In the genomic region with DNA sequence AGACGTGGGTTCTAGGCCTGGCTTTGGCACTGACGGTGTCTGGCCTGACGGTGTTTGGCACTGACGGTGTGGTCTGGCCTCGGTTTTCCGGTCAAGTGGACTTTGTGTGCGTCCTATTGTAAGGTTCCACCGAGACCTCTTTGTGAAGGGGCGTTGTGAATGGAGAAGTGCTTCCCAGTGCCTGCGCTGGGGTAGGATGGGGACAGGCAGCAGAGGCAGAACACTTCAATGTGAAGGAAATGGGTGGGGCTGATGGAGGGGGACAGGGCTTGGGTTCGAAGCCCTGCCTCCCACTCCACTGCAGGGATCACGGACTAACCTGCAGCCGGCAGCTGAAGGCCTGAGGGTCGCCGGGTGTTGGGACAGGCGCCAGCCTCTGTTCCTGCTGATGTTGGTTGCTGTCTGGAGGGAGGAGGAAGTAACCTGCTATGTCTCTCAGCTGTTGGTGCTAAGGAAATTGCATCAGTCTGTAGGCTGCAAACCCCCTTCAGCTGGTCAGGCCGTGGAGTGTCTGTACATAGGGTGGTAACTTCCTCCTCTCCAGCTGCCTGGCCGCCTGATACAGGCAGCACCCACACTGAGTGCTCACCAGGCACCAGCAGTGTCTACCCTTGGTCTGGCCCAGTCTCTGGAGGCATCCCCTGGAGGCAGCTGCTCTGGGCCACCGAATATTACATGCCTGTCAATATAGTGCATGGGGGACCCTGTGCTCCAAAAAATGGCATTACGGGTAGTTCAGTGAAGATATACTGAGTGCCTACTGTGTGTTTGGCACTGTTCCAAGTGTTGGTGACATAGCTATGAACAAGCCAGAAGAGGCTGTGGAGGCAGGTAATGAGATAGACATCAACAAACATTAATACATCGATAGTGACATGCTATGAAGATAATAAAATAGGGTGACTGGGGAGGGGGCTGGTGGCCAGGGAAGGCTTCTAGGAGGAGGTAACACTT, we compare ENCODE assay signal across 8 cellular contexts. TPM values are rescaled to one million over a fixed set of nuclear protein-coding genes. Genes with fewer than 3 reads are reported as not detected.
DNase-seq lines count a peak whose midpoint lies in the region; ATAC-seq and TF ChIP-seq lines count a peak whose summit lies in the region.

No MANE protein-coding gene starts in this region.

- peak overlapping the region; percentile 69 for H3K4me3 Mint-ChIP-seq in activated CD4-positive, alpha-beta T cell treated with anti-CD3 and anti-CD28 coated beads for 36 hours
- peak overlapping the region; percentile 13 for H3K4me3 Mint-ChIP-seq in central memory CD8-positive, alpha-beta T cell

- peak overlapping the region; percentile 87 for H3K27ac ChIP-seq in upper lobe of right lung

- no peaks in the 10 kb centered on the region for H3K9me3 Mint-ChIP-seq in activated CD4-positive, alpha-beta T cell treated with anti-CD3 and anti-CD28 coated beads for 36 hours (ENCODE audit: low read depth)
- no peaks in the 10 kb centered on the region for H3K9me3 Mint-ChIP-seq in central memory CD8-positive, alpha-beta T cell

- POLR2A ChIA-PET in activated CD4-positive, alpha-beta T cell treated with anti-CD3 and anti-CD28 coated beads for 36 hours (lab: Charles Lee) = no interaction called here

- TF ChIP-seq CTCF in upper lobe of right lung (IDR thresholded peaks at IDR 0.05) = no peak

- CTCF ChIA-PET in activated CD4-positive, alpha-beta T cell treated with anti-CD3 and anti-CD28 coated beads for 36 hours (lab: Charles Lee) = no interaction called here

- peaks cover 8% of the 10 kb centered on the region for H3K4me1 Mint-ChIP-seq in activated CD4-positive, alpha-beta T cell treated with anti-CD3 and anti-CD28 coated beads for 36 hours
- H3K4me1 Mint-ChIP-seq in central memory CD8-positive, alpha-beta T cell = no peaks in the 10 kb centered on the region

- peaks cover 12% of the 10 kb centered on the region for H3K4me1 ChIP-seq in upper lobe of right lung

- peak overlapping the region; percentile 67 for H3K4me3 ChIP-seq in upper lobe of right lung

- H3K27ac Mint-ChIP-seq in activated CD4-positive, alpha-beta T cell treated with anti-CD3 and anti-CD28 coated beads for 36 hours = peak overlapping the region; percentile 59
- H3K27ac Mint-ChIP-seq in central memory CD8-positive, alpha-beta T cell (ENCODE audit: low read depth) = no peak overlapping the region

- intact Hi-C loops in activated CD4-positive, alpha-beta T cell treated with anti-CD3 and anti-CD28 coated beads for 36 hours (cut with DNase I, micrococcal nuclease) = loop anchor here in 1 of 2 experiments (2.0 to 5.0 kb wide), 2 partner anchors 98 to 99 kb away; a partner anchor contains a TSS
- intact Hi-C loops in upper lobe of right lung (cut with DNase I) = no loop called here

- H3K27me3 Mint-ChIP-seq in activated CD4-positive, alpha-beta T cell treated with anti-CD3 and anti-CD28 coated beads for 36 hours = peaks cover 48% of the 10 kb centered on the region
- H3K27me3 Mint-ChIP-seq in central memory CD8-positive, alpha-beta T cell = peaks cover 73% of the 10 kb centered on the region

- H3K36me3 Mint-ChIP-seq in activated CD4-positive, alpha-beta T cell treated with anti-CD3 and anti-CD28 coated beads for 36 hours (ENCODE audit: low read depth) = no peaks in the 10 kb centered on the region
- peaks cover 6% of the 10 kb centered on the region for H3K36me3 Mint-ChIP-seq in central memory CD8-positive, alpha-beta T cell (ENCODE audit: insufficient read depth)

- no peaks in the 10 kb centered on the region for H3K9me3 ChIP-seq in upper lobe of right lung

- peak; percentile 64 for ATAC-seq in activated CD4-positive, alpha-beta T cell treated with anti-CD3 and anti-CD28 coated beads for 36 hours
- ATAC-seq in HG02642 (IDR thresholded peaks at IDR 0.05; ENCODE audit: poor library complexity, unreplicated experiment) (peak; percentile 58), upper lobe of right lung (peak; percentile 87)
- peak; percentile 52 for ATAC-seq in central memory CD8-positive, alpha-beta T cell (replicated peaks; ENCODE audit: extremely low read depth, poor library complexity, severe bottlenecking)

- H3K36me3 ChIP-seq in upper lobe of right lung = no peaks in the 10 kb centered on the region

- DNase-seq in activated CD4-positive, alpha-beta T cell treated with anti-CD3 and anti-CD28 coated beads for 36 hours = peak; percentile 39
- DNase-seq in activated CD4-positive, alpha-beta T cell treated with anti-CD3 and anti-CD28 coated beads, Interleukin-2, amount 50 U/mL, for 1 hour = no peak
- peak; percentile 97 for DNase-seq in NOMO-1 treated with DMSO at 0.1 percent for 48 hours (lab: John Stamatoyannopoulos, UW; ENCODE audit: unreplicated experiment)
- DNase-seq in central memory CD8-positive, alpha-beta T cell (ENCODE audit: low spot score in 2 of 2) = no peak
- DNase-seq in medulla oblongata (ENCODE audit: extremely low spot score) = peak; percentile 78
- peak; percentile 84 for DNase-seq in upper lobe of right lung
- DNase-seq in NCI-H1092 treated with DMSO at 0.1 percent for 48 hours (lab: John Stamatoyannopoulos, UW) = no peak

- H3K27me3 ChIP-seq in upper lobe of right lung = no peaks in the 10 kb centered on the region

RNA-seq across cellular contexts. Expression of a gene that starts 1.1 kb away (rescaled TPM):
- total RNA-seq in activated CD4-positive, alpha-beta T cell treated with anti-CD3 and anti-CD28 coated beads for 36 hours = 1 to 10 TPM; 1.3 to 1.5 TPM
- 25.4 TPM for total RNA-seq in upper lobe of right lung

RNA-seq across cellular contexts. Expression of a gene that starts 41.5 kb away (rescaled TPM):
- 10 to 100 TPM; 58.3 to 77.6 TPM for total RNA-seq in activated CD4-positive, alpha-beta T cell treated with anti-CD3 and anti-CD28 coated beads for 36 hours
- 44.6 TPM for total RNA-seq in upper lobe of right lung

Comparison
In these comparisons a context has a peak if more than half of its experiments do, and no peak if none do; other contexts are left out.
1. DNase-seq: peak in activated CD4-positive, alpha-beta T cell treated with anti-CD3 and anti-CD28 coated beads for 36 hours (single experiment), NOMO-1 treated with DMSO at 0.1 percent for 48 hours (single experiment), medulla oblongata (single experiment) and upper lobe of right lung (single experiment); none in activated CD4-positive, alpha-beta T cell treated with anti-CD3 and anti-CD28 coated beads, Interleukin-2, amount 50 U/mL, for 1 hour (single experiment), central memory CD8-positive, alpha-beta T cell (0 of 2) and NCI-H1092 treated with DMSO at 0.1 percent for 48 hours (single experiment).
2. RNA of a gene that starts 1.1 kb away (total RNA-seq): 25.4 TPM in upper lobe of right lung (single experiment); 1.3 to 1.5 TPM in activated CD4-positive, alpha-beta T cell treated with anti-CD3 and anti-CD28 coated beads for 36 hours; every median in the first group is over 10 times any median in the second.
3. Peak in every context shown above with its lines, with median percentiles within 50 percentile points of each other: ATAC-seq.